ENCODE assay signal across 8 cellular contexts in genomic region chr17:80253631-80254395, GRCh38. TPM values are rescaled to one million over a fixed set of nuclear protein-coding genes. Genes with fewer than 3 reads are reported as not detected.
DNase-seq lines count a peak whose midpoint lies in the region; ATAC-seq and TF ChIP-seq lines count a peak whose summit lies in the region.

No MANE protein-coding gene starts in this region.

- no peak for DNase-seq in colonic mucosa
- no peak for DNase-seq in nephron progenitor cell
- no peak for DNase-seq in stimulated activated CD4-positive, alpha-beta T cell treated with anti-CD3 and anti-CD28 coated beads, Interleukin-4, amount 100 ng/mL, for 4 hours
- no peak for DNase-seq in globus pallidus (ENCODE audit: low spot score)
- DNase-seq in NCI-H2107 (lab: John Stamatoyannopoulos, UW) = no peak
- no peak for DNase-seq in heart right ventricle

- H2AFZ ChIP-seq in KMS-11 (ENCODE audit: low read depth) = peak overlapping the region; percentile 89; the same call in 1 of the 2 replicates

- H3K4me1 Mint-ChIP-seq in nephron progenitor cell = peaks cover 32% of the 10 kb centered on the region

- no peak overlapping the region for H3K4me3 Mint-ChIP-seq in nephron progenitor cell

- no peaks in the 10 kb centered on the region for H3K36me3 Mint-ChIP-seq in nephron progenitor cell (ENCODE audit: low read depth)

- H3K4me2 ChIP-seq in BLaER1 (peak overlapping the region; percentile 52), KMS-11 (peak overlapping the region; percentile 41; the same call in 1 of the 2 replicates)

- TF ChIP-seq CTCF in KMS-11 (conservative IDR thresholded peaks at IDR 0.05; ENCODE audit: low read depth, low read length) (no peak), colonic mucosa (IDR thresholded peaks at IDR 0.05) (no peak), nephron progenitor cell (IDR thresholded peaks at IDR 0.05) (no peak), heart right ventricle (IDR thresholded peaks at IDR 0.05) (no peak)

- no peaks in the 10 kb centered on the region for H3K36me3 ChIP-seq in BLaER1
- H3K36me3 ChIP-seq in KMS-11 (ENCODE audit: insufficient read depth) = no peaks in the 10 kb centered on the region
- no peaks in the 10 kb centered on the region for H3K36me3 ChIP-seq in colonic mucosa
- peaks cover 0 to 51% (median 0%) of the 10 kb centered on the region in 9 donors for H3K36me3 ChIP-seq in heart right ventricle

- H3K4me3 ChIP-seq in BLaER1 = no peak overlapping the region
- no peak overlapping the region for H3K4me3 ChIP-seq in KMS-11 (IDR thresholded peaks at IDR 0.05; ENCODE audit: insufficient read depth, low read depth, low read length)
- no peak overlapping the region for H3K4me3 ChIP-seq in colonic mucosa
- H3K4me3 ChIP-seq in heart right ventricle = no peak overlapping the region

- H3K9ac ChIP-seq in BLaER1 (no peak overlapping the region), KMS-11 (peak overlapping the region; percentile 77; the same call in 1 of the 2 replicates), colonic mucosa (ENCODE audit: low read depth in 2 of 2, low read length in 2 of 2) (no peak overlapping the region)

- H4K20me1 ChIP-seq in BLaER1 = no peaks in the 10 kb centered on the region
- no peaks in the 10 kb centered on the region for H4K20me1 ChIP-seq in KMS-11 (ENCODE audit: insufficient read depth)

- H3K27ac ChIP-seq in BLaER1 (no peak overlapping the region), KMS-11 (peak overlapping the region; percentile 94), colonic mucosa (peak overlapping the region; percentile 73), heart right ventricle (peak overlapping the region in 2 of 10 donors; percentile 20 to 93)

- intact Hi-C loops in colonic mucosa (cut with DNase I) = loop anchor here (5.0 to 10.0 kb wide), 2 partner anchors 109 to 172 kb away; partner anchors contain the start of gene EIF4A3
- intact Hi-C loops in heart right ventricle (cut with DNase I) = loop anchor here in 1 of 10 donors (10.0 kb wide), 1 partner anchor 109 kb away; the partner anchor contains the start of gene EIF4A3

- no peaks in the 10 kb centered on the region for H3K9me3 Mint-ChIP-seq in nephron progenitor cell

- no peaks in the 10 kb centered on the region for H3K27me3 ChIP-seq in BLaER1
- H3K27me3 ChIP-seq in KMS-11 (ENCODE audit: insufficient read depth, low read depth) = no peaks in the 10 kb centered on the region
- H3K27me3 ChIP-seq in colonic mucosa = no peaks in the 10 kb centered on the region
- H3K27me3 ChIP-seq in heart right ventricle = no peaks in the 10 kb centered on the region

- peaks cover 2% of the 10 kb centered on the region for H3K27me3 Mint-ChIP-seq in nephron progenitor cell (ENCODE audit: low read depth, poor library complexity)

- peak overlapping the region; percentile 70 for H3K27ac Mint-ChIP-seq in nephron progenitor cell

- 88 to 93% methylated on average over 21 of the region's 21 CpGs for WGBS in heart right ventricle, 2 donors

- H3K4me1 ChIP-seq in BLaER1 = peaks cover 36% of the 10 kb centered on the region
- H3K4me1 ChIP-seq in KMS-11 (ENCODE audit: low read depth, poor library complexity, severe bottlenecking) = peaks cover 38% of the 10 kb centered on the region
- H3K4me1 ChIP-seq in colonic mucosa = peaks cover 9% of the 10 kb centered on the region
- H3K4me1 ChIP-seq in heart right ventricle = peaks cover 0 to 32% (median 0%) of the 10 kb centered on the region in 9 donors

- no peaks in the 10 kb centered on the region for H3K9me3 ChIP-seq in BLaER1
- H3K9me3 ChIP-seq in colonic mucosa = no peaks in the 10 kb centered on the region
- no peaks in the 10 kb centered on the region for H3K9me3 ChIP-seq in heart right ventricle

- H3K79me2 ChIP-seq in KMS-11 (ENCODE audit: insufficient read depth, low read depth) = no peaks in the 10 kb centered on the region

- ATAC-seq in heart right ventricle = no peak

RNA-seq across cellular contexts. Expression of gene RNF213, which starts 6.8 kb away (rescaled TPM):
- total RNA-seq in colonic mucosa = 100 to 1,000 TPM in 1 of 2 donors, 10 to 100 TPM in 1; 80.8 to 101 TPM
- total RNA-seq in heart right ventricle = 10 to 100 TPM; 26.0 to 97.0 (median 31.7) TPM
- 10 to 100 TPM; 13.1 to 58.7 TPM for polyA plus RNA-seq in heart right ventricle

RNA-seq across cellular contexts. Expression of gene SLC26A11, which starts 33.6 kb away (rescaled TPM):
- total RNA-seq in colonic mucosa (1 to 10 TPM; 8.0 to 9.3 TPM), heart right ventricle (1 to 10 TPM; 3.9 to 8.6 (median 5.1) TPM)
- 1 to 10 TPM; 3.0 to 5.6 TPM for polyA plus RNA-seq in heart right ventricle

RNA-seq across cellular contexts. Expression of gene SGSH, which starts 33.7 kb away (rescaled TPM):
- total RNA-seq in colonic mucosa = 10 to 100 TPM; 40.3 to 43.1 TPM
- total RNA-seq in heart right ventricle = 10 to 100 TPM in 9 of 10 donors, 1 to 10 TPM in 1; 7.3 to 18.0 (median 14.0) TPM
- polyA plus RNA-seq in heart right ventricle = 10 to 100 TPM in 1 of 2 donors, 1 to 10 TPM in 1; 10.0 to 21.7 TPM
